14 cellular contexts compared by ENCODE assay signal in genomic region chr1:214107322-214108096, GRCh38.
A peak's percentile ranks its signal among the peaks of the same experiment; 100 is the strongest.
DNase-seq lines count a peak whose midpoint lies in the region; ATAC-seq and TF ChIP-seq lines count a peak whose summit lies in the region.
"Had no signal": no experiment of that assay in that cellular context is flagged by ENCODE, and none has a peak within 500 bp of the region (broad histone marks: within the 10 kb centered on the region; RNA-seq: fewer than 3 reads in every experiment).

No MANE protein-coding gene starts in this region.

- H3K9me3 Mint-ChIP-seq in T-helper 2 cell treated with Interferon-gamma antibody and Interleukin-4, amounts not matched to agents 5 μg/mL and 100 μg/mL, for 36 hours = no peaks in the 10 kb centered on the region
- H3K9me3 Mint-ChIP-seq: type B pancreatic cell had no signal

- no peak overlapping the region for H3K27ac ChIP-seq in upper lobe of right lung
- H3K27ac ChIP-seq: A549, SJCRH30 had no signal

- H3K4me3 ChIP-seq in epithelial cell of esophagus (ENCODE audit: low read length) (peak overlapping the region; percentile 8), mucosa of descending colon (no peak overlapping the region), upper lobe of right lung (peak overlapping the region; percentile 29)
- H3K4me3 ChIP-seq: A549, SJCRH30 had no signal

- H3K4me1 Mint-ChIP-seq in T-helper 2 cell treated with Interferon-gamma antibody and Interleukin-4, amounts not matched to agents 5 μg/mL and 100 μg/mL, for 36 hours (ENCODE audit: low read depth) = no peaks in the 10 kb centered on the region

- intact Hi-C loops in mucosa of descending colon (cut with DNase I, micrococcal nuclease) = no loop called here
- intact Hi-C loops in upper lobe of right lung (cut with DNase I) = no loop called here

- no peak for TF ChIP-seq POLR2A in erythroblast (IDR thresholded peaks at IDR 0.05; ENCODE audit: low read length)

- no peak overlapping the region for H3K27ac Mint-ChIP-seq in T-helper 2 cell treated with Interferon-gamma antibody and Interleukin-4, amounts not matched to agents 5 μg/mL and 100 μg/mL, for 36 hours
- H3K27ac Mint-ChIP-seq: type B pancreatic cell had no signal

- no peaks in the 10 kb centered on the region for H3K36me3 Mint-ChIP-seq in T-helper 2 cell treated with Interferon-gamma antibody and Interleukin-4, amounts not matched to agents 5 μg/mL and 100 μg/mL, for 36 hours (ENCODE audit: low read depth)
- H3K36me3 Mint-ChIP-seq: type B pancreatic cell had no signal

- no peak for TF ChIP-seq CTCF in epithelial cell of esophagus (IDR thresholded peaks at IDR 0.05; ENCODE audit: insufficient read depth, low read depth, low read length, missing control alignments)
- TF ChIP-seq CTCF in mucosa of descending colon (IDR thresholded peaks at IDR 0.05) = no peak
- no peak for TF ChIP-seq CTCF in upper lobe of right lung (IDR thresholded peaks at IDR 0.05)

- H3K4me1 ChIP-seq in mucosa of descending colon (ENCODE audit: low read depth) = no peaks in the 10 kb centered on the region
- H3K4me1 ChIP-seq in upper lobe of right lung = no peaks in the 10 kb centered on the region

- H3K4me3 Mint-ChIP-seq in T-helper 2 cell treated with Interferon-gamma antibody and Interleukin-4, amounts not matched to agents 5 μg/mL and 100 μg/mL, for 36 hours = peak overlapping the region; percentile 37
- H3K4me3 Mint-ChIP-seq: type B pancreatic cell had no signal

- no peak for DNase-seq in T-helper 2 cell treated with Interferon-gamma antibody and Interleukin-4, amounts not matched to agents 5 μg/mL and 100 μg/mL, for 36 hours (ENCODE audit: low spot score)
- DNase-seq in T-helper 2 cell = no peak
- no peak for DNase-seq in epithelial cell of esophagus (ENCODE audit: low read depth)
- peak in 1 of 3 donors; percentile 13 for DNase-seq in mucosa of descending colon
- DNase-seq in upper lobe of right lung = no peak
- DNase-seq in erythroblast (lab: John Stamatoyannopoulos, UW) = no peak
- DNase-seq in HK-2 (ENCODE audit: unreplicated experiment) = no peak
- no peak for DNase-seq in SIG-M5 (lab: John Stamatoyannopoulos, UW)
- DNase-seq: activated CD4-positive, alpha-beta T cell treated with anti-CD3 and anti-CD28 coated beads for 48 hours; effector memory CD4-positive, alpha-beta T cell; Kasumi-1 had no signal

- H3K27me3 ChIP-seq in upper lobe of right lung = no peaks in the 10 kb centered on the region
- H3K27me3 ChIP-seq: SJCRH30 had no signal

- H3K27me3 Mint-ChIP-seq in T-helper 2 cell treated with Interferon-gamma antibody and Interleukin-4, amounts not matched to agents 5 μg/mL and 100 μg/mL, for 36 hours (ENCODE audit: low read depth) = no peaks in the 10 kb centered on the region

- ATAC-seq in mucosa of descending colon (peak; percentile 52), upper lobe of right lung (peak; percentile 30)
- ATAC-seq: A549 had no signal

- H3K36me3 ChIP-seq in mucosa of descending colon (ENCODE audit: low read depth) (no peaks in the 10 kb centered on the region), upper lobe of right lung (no peaks in the 10 kb centered on the region)
- H3K36me3 ChIP-seq: SJCRH30 had no signal

- H3K9me3 ChIP-seq in mucosa of descending colon (no peaks in the 10 kb centered on the region), upper lobe of right lung (no peaks in the 10 kb centered on the region)
- H3K9me3 ChIP-seq: SJCRH30 had no signal
